In the genomic region with DNA sequence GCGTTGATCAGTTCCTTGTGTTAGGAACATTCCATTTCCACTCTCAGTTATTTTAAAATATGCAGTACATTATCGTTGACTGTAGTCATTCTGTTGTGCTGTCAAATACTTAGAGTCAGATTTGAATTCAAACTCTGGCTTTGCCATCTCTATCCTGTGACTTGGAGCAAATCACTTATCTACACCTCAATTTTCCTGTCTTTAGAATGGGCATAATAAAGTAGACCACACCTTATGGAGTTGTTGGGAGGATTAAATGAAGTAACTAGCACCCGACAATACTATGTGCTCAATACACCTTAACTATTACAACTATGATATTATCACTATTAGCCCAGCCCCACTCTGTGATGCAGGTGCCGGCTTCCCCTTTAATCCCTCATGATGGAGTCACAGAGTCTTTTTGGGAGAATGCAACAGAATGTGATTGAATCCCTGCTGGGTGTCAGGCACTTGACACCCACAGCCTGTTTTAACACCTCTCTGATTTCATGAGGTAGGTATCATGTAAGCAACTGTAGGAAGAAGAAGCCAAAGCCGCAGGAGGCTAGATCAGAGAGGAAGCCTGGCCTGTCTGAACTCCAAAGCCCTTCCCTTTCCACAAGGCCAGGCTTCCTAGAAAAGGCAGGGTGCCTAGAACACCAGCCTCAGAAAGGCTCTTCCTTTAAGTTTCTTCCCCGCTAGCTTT, we compare ENCODE assay signal across 32 cellular contexts.
"Had no signal": no experiment of that assay in that cellular context is flagged by ENCODE, and none has a peak within 500 bp of the region (broad histone marks: within the 10 kb centered on the region; RNA-seq: fewer than 3 reads in every experiment).

No MANE protein-coding gene starts in this region.

- ATAC-seq: activated CD8-positive, alpha-beta T cell treated with anti-CD3 and anti-CD28 coated beads for 36 hours; activated T-cell treated with anti-CD3 and anti-CD28 coated beads, Interleukin-2, amount 50 U/mL, for 72 hours; body of pancreas; Panc1 had no signal

- H3K27me3 ChIP-seq: adrenal gland, body of pancreas, MG63, SJCRH30 had no signal

- H3K4me2 ChIP-seq: KMS-11, SK-N-SH had no signal

- H3K9ac ChIP-seq: KMS-11, SK-N-SH had no signal

- DNase-seq: activated CD4-positive, CD25-positive, alpha-beta regulatory T cell; activated CD8-positive, alpha-beta memory T cell treated with anti-CD3 and anti-CD28 coated beads, Interleukin-2, amount 50 U/mL, for 4 hours; activated CD8-positive, alpha-beta T cell treated with anti-CD3 and anti-CD28 coated beads for 36 hours; activated gamma-delta T cell treated with Interleukin-2 at 50 U/mL for 16 hours; activated naive CD4-positive, alpha-beta T cell treated with anti-CD3 and anti-CD28 coated beads, Interleukin-2, amount 10 ng/mL, durations not matched to agents 7 days and 5 days; activated naive CD8-positive, alpha-beta T cell treated with anti-CD3 and anti-CD28 coated beads for 36 hours; activated T-cell treated with anti-CD3 and anti-CD28 coated beads, Interleukin-2, amount 50 U/mL, for 72 hours; adrenal gland; aorta; body of pancreas; MG63; MV-4-11; NCI-H1105; NCI-H1436; NCI-H1694 treated with DMSO at 0.1 percent for 48 hours; NCI-H2029 treated with DMSO at 0.1 percent for 48 hours; NCI-H345; NCI-H510A treated with DMSO at 0.1 percent for 48 hours; NCI-H69; NK-92 treated with Interleukin-12 subunit alpha and Interleukin-12 subunit beta, amount 100 ng/mL, for 24 hours; OCI-M1; Right ventricle myocardium superior; RPMI8226; SK-N-SH; T-helper 1 cell had no signal

- H3K36me3 ChIP-seq: adrenal gland, SJCRH30 had no signal

- FAIRE-seq: bronchial epithelial cell had no signal

- H3K27ac Mint-ChIP-seq: activated CD8-positive, alpha-beta T cell treated with anti-CD3 and anti-CD28 coated beads for 36 hours; activated naive CD4-positive, alpha-beta T cell treated with anti-CD3 and anti-CD28 coated beads, Interleukin-2, amount 10 ng/mL, durations not matched to agents 7 days and 5 days; activated naive CD8-positive, alpha-beta T cell treated with anti-CD3 and anti-CD28 coated beads for 36 hours; activated T-cell treated with anti-CD3 and anti-CD28 coated beads, Interleukin-2, amount 50 U/mL, for 72 hours; activated T-helper 2 cell treated with anti-CD3 and anti-CD28 coated beads, Interferon-gamma antibody, Interleukin-2, Interleukin-4, amounts not matched to agents 10 μg/mL and 5 μg/mL and 100 μg/mL, durations not matched to agents 14 hours and 24 hours and 36 hours; IgD-negative memory B cell had no signal

- H3K9me3 ChIP-seq: adrenal gland, body of pancreas, MG63, SJCRH30, SK-N-SH had no signal

- H3K4me1 ChIP-seq: adrenal gland, body of pancreas, SJCRH30 had no signal

- H3K4me1 Mint-ChIP-seq: activated naive CD4-positive, alpha-beta T cell treated with anti-CD3 and anti-CD28 coated beads, Interleukin-2, amount 10 ng/mL, durations not matched to agents 7 days and 5 days; activated naive CD8-positive, alpha-beta T cell treated with anti-CD3 and anti-CD28 coated beads for 36 hours; IgD-negative memory B cell had no signal

- H3K9me3 Mint-ChIP-seq: activated CD8-positive, alpha-beta T cell treated with anti-CD3 and anti-CD28 coated beads for 36 hours; activated naive CD4-positive, alpha-beta T cell treated with anti-CD3 and anti-CD28 coated beads, Interleukin-2, amount 10 ng/mL, durations not matched to agents 7 days and 5 days; activated naive CD8-positive, alpha-beta T cell treated with anti-CD3 and anti-CD28 coated beads for 36 hours; activated T-cell treated with anti-CD3 and anti-CD28 coated beads, Interleukin-2, amount 50 U/mL, for 72 hours; activated T-helper 2 cell treated with anti-CD3 and anti-CD28 coated beads, Interferon-gamma antibody, Interleukin-2, Interleukin-4, amounts not matched to agents 10 μg/mL and 5 μg/mL and 100 μg/mL, durations not matched to agents 14 hours and 24 hours and 36 hours had no signal

- H3K4me3 Mint-ChIP-seq: activated CD8-positive, alpha-beta T cell treated with anti-CD3 and anti-CD28 coated beads for 36 hours; activated naive CD4-positive, alpha-beta T cell treated with anti-CD3 and anti-CD28 coated beads, Interleukin-2, amount 10 ng/mL, durations not matched to agents 7 days and 5 days; activated naive CD8-positive, alpha-beta T cell treated with anti-CD3 and anti-CD28 coated beads for 36 hours; activated T-cell treated with anti-CD3 and anti-CD28 coated beads, Interleukin-2, amount 50 U/mL, for 72 hours; IgD-negative memory B cell had no signal

- H3K36me3 Mint-ChIP-seq: activated naive CD4-positive, alpha-beta T cell treated with anti-CD3 and anti-CD28 coated beads, Interleukin-2, amount 10 ng/mL, durations not matched to agents 7 days and 5 days; activated naive CD8-positive, alpha-beta T cell treated with anti-CD3 and anti-CD28 coated beads for 36 hours; IgD-negative memory B cell had no signal

- H3K27ac ChIP-seq: adrenal gland, body of pancreas, KMS-11, SJCRH30, VCaP had no signal

- H3K9me2 ChIP-seq: SK-N-SH had no signal

- H3K4me3 ChIP-seq: adrenal gland, body of pancreas, MG63, SJCRH30 had no signal
